In the genomic region with DNA sequence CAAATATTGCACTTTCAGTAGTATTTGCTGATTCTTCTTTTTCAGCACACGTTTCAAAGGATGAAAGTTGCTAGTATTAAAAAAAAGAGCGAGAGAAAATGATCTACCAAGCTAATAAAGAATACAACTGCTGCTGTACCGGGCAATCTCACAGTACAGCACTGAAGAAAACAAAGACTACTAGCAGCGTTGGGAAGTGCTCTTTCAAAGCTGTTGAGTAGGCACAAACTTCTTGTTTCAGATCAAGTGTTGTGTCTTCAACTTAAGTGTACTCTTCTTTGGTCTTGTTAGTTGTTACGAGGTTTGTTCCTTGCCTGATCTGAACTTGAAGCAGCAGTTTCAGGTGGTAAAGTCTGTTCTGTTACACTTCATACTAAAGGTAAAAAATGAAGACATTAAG, we compare ENCODE assay signal across 19 cellular contexts. TPM values are rescaled to one million over a fixed set of nuclear protein-coding genes. Genes with fewer than 3 reads are reported as not detected.
A peak's percentile ranks its signal among the peaks of the same experiment; 100 is the strongest.
DNase-seq lines count a peak whose midpoint lies in the region; ATAC-seq and TF ChIP-seq lines count a peak whose summit lies in the region.
"Had no signal": no experiment of that assay in that cellular context is flagged by ENCODE, and none has a peak within 500 bp of the region (broad histone marks: within the 10 kb centered on the region; RNA-seq: fewer than 3 reads in every experiment).

No MANE protein-coding gene starts in this region.

- intact Hi-C loops in left ventricle myocardium superior (cut with micrococcal nuclease) = no loop called here

- H3K27ac ChIP-seq in cardiac muscle cell (peak overlapping the region; percentile 32), KMS-11 (no peak overlapping the region), skeletal muscle tissue (ENCODE audit: low read depth, low read length) (peak overlapping the region; percentile 100)

- peak overlapping the region; percentile 6 for H3K4me3 Mint-ChIP-seq in central memory CD8-positive, alpha-beta T cell
- no peak overlapping the region for H3K4me3 Mint-ChIP-seq in chondrocyte (ENCODE audit: unreplicated experiment)
- H3K4me3 Mint-ChIP-seq: HFFc6 had no signal

- peaks cover 88% of the 10 kb centered on the region for H3K4me1 Mint-ChIP-seq in central memory CD8-positive, alpha-beta T cell
- H3K4me1 Mint-ChIP-seq in chondrocyte (ENCODE audit: low read depth) = peaks cover 71% of the 10 kb centered on the region

- no peaks in the 10 kb centered on the region for H3K27me3 ChIP-seq in cardiac muscle cell
- no peaks in the 10 kb centered on the region for H3K27me3 ChIP-seq in KMS-11 (ENCODE audit: insufficient read depth, low read depth)
- no peaks in the 10 kb centered on the region for H3K27me3 ChIP-seq in skeletal muscle tissue (ENCODE audit: control insufficient read depth in 3 of 3, insufficient read depth in 3 of 3, low read length in 3 of 3)

- H3K27ac Mint-ChIP-seq in central memory CD8-positive, alpha-beta T cell (ENCODE audit: low read depth) = no peak overlapping the region
- H3K27ac Mint-ChIP-seq in chondrocyte (ENCODE audit: unreplicated experiment) = no peak overlapping the region
- H3K27ac Mint-ChIP-seq: HFFc6 had no signal

- H3K27me3 Mint-ChIP-seq in central memory CD8-positive, alpha-beta T cell = no peaks in the 10 kb centered on the region
- H3K27me3 Mint-ChIP-seq in chondrocyte (ENCODE audit: low read depth) = no peaks in the 10 kb centered on the region

- H3K79me2 ChIP-seq in KMS-11 (ENCODE audit: insufficient read depth, low read depth) = peaks cover 99% of the 10 kb centered on the region

- H4K20me1 ChIP-seq in KMS-11 (ENCODE audit: insufficient read depth) = peaks cover 52% of the 10 kb centered on the region

- no peaks in the 10 kb centered on the region for H3K9me3 Mint-ChIP-seq in central memory CD8-positive, alpha-beta T cell
- no peaks in the 10 kb centered on the region for H3K9me3 Mint-ChIP-seq in chondrocyte (ENCODE audit: low read depth)
- H3K9me3 Mint-ChIP-seq: HFFc6 had no signal

- no peak overlapping the region for H3K9ac ChIP-seq in KMS-11
- H3K9ac ChIP-seq in skeletal muscle tissue (ENCODE audit: low read depth in 1 of 3, low read length in 3 of 3) = peak overlapping the region; percentile 2 to 62 (median 35)
- H3K9ac ChIP-seq: SK-N-SH had no signal

- no peaks in the 10 kb centered on the region for H3K9me3 ChIP-seq in cardiac muscle cell (ENCODE audit: low read depth)
- H3K9me3 ChIP-seq in skeletal muscle tissue (ENCODE audit: control insufficient read depth in 3 of 3, low read length in 3 of 3) = no peaks in the 10 kb centered on the region
- H3K9me3 ChIP-seq: SK-N-SH had no signal

- peak overlapping the region; percentile 31; the same call in 1 of the 2 replicates for H3K4me2 ChIP-seq in KMS-11
- H3K4me2 ChIP-seq: SK-N-SH had no signal

- no peak overlapping the region for H2AFZ ChIP-seq in KMS-11 (ENCODE audit: low read depth)

- H3K36me3 Mint-ChIP-seq in central memory CD8-positive, alpha-beta T cell (ENCODE audit: insufficient read depth) = peaks cover 66% of the 10 kb centered on the region
- peaks cover 12% of the 10 kb centered on the region for H3K36me3 Mint-ChIP-seq in chondrocyte (ENCODE audit: low read depth)

- no peak overlapping the region for H3K4me3 ChIP-seq in cardiac muscle cell
- no peak overlapping the region for H3K4me3 ChIP-seq in KMS-11 (IDR thresholded peaks at IDR 0.05; ENCODE audit: insufficient read depth, low read depth, low read length)
- peak overlapping the region; percentile 6 to 46 (median 25) for H3K4me3 ChIP-seq in skeletal muscle tissue (ENCODE audit: low read length in 3 of 3)

- ATAC-seq in left ventricle myocardium superior = no peak
- no peak for ATAC-seq in central memory CD8-positive, alpha-beta T cell (replicated peaks; ENCODE audit: extremely low read depth, poor library complexity, severe bottlenecking)
- no peak for ATAC-seq in GM18502 (IDR thresholded peaks at IDR 0.05; ENCODE audit: poor library complexity, unreplicated experiment)
- no peak for ATAC-seq in HG02759 (IDR thresholded peaks at IDR 0.05; ENCODE audit: unreplicated experiment)

- peaks cover 38% of the 10 kb centered on the region for H3K4me1 ChIP-seq in cardiac muscle cell (ENCODE audit: low read depth)
- H3K4me1 ChIP-seq in KMS-11 (ENCODE audit: low read depth, poor library complexity, severe bottlenecking) = peaks cover 74% of the 10 kb centered on the region
- peaks cover 59 to 77% (median 71%) of the 10 kb centered on the region in 3 donors for H3K4me1 ChIP-seq in skeletal muscle tissue (ENCODE audit: control insufficient read depth in 3 of 3, insufficient read depth in 3 of 3, low read length in 3 of 3)

- TF ChIP-seq CTCF in cardiac muscle cell (IDR thresholded peaks at IDR 0.05; ENCODE audit: low read depth, low read length) = no peak
- TF ChIP-seq CTCF in KMS-11 (conservative IDR thresholded peaks at IDR 0.05; ENCODE audit: low read depth, low read length) = no peak
- no peak for TF ChIP-seq CTCF in chondrocyte (IDR thresholded peaks at IDR 0.05)

- H3K36me3 ChIP-seq in cardiac muscle cell = peaks cover 36% of the 10 kb centered on the region
- H3K36me3 ChIP-seq in KMS-11 (ENCODE audit: insufficient read depth) = 0 out of 2 replicates have a peak, but pooled peaks cover 4% of the 10 kb centered on the region
- H3K36me3 ChIP-seq in skeletal muscle tissue (ENCODE audit: control insufficient read depth in 3 of 3, insufficient read depth in 3 of 3, low read length in 3 of 3) = peaks cover 0 to 16% (median 13%) of the 10 kb centered on the region in 3 donors

- DNase-seq in cardiac muscle cell (ENCODE audit: low read depth in 1 of 2, low spot score in 1 of 2) (no peak), left ventricle myocardium superior (no peak), chondrocyte (ENCODE audit: low spot score) (no peak)
- no peak for DNase-seq in central memory CD8-positive, alpha-beta T cell (ENCODE audit: low spot score in 2 of 2)
- DNase-seq: ACHN, GOT3, HFFc6, Karpas-422, MM.1S, NCI-H1092 treated with DMSO at 0.1 percent for 48 hours, NCI-H1694 treated with DMSO at 0.1 percent for 48 hours, NCI-H345, NCI-H526, Right ventricle myocardium superior, SK-N-SH had no signal

RNA-seq across cellular contexts. Expression of gene CSDE1, which starts 7.9 kb away (rescaled TPM):
- 512 and 569 TPM in 2 replicates for total RNA-seq in cardiac muscle cell
- polyA plus RNA-seq in cardiac muscle cell = 190 and 254 TPM in 2 replicates
- total RNA-seq in left ventricle myocardium superior = 923 TPM
- 657 TPM for total RNA-seq in skeletal muscle tissue
- 512 to 540 TPM (median 529 TPM) in 3 replicates for total RNA-seq in chondrocyte

RNA-seq across cellular contexts. Expression of gene SIKE1, which starts 30.6 kb away (rescaled TPM):
- 91.9 and 116 TPM in 2 replicates for total RNA-seq in cardiac muscle cell
- 64.0 and 82.6 TPM in 2 replicates for polyA plus RNA-seq in cardiac muscle cell
- 29.3 TPM for total RNA-seq in left ventricle myocardium superior
- 27.7 TPM for total RNA-seq in skeletal muscle tissue
- total RNA-seq in chondrocyte = 55.0 to 60.0 TPM (median 56.2 TPM) in 3 replicates

RNA-seq across cellular contexts. Expression of gene NRAS, which starts 33.3 kb away (rescaled TPM):
- total RNA-seq in cardiac muscle cell (31.9 and 34.4 TPM in 2 replicates), left ventricle myocardium superior (6.9 TPM), skeletal muscle tissue (31.8 TPM), chondrocyte (33.9 to 37.4 TPM (median 36.0 TPM) in 3 replicates)
- polyA plus RNA-seq in cardiac muscle cell = 29.2 and 30.0 TPM in 2 replicates

RNA-seq across cellular contexts. Expression of gene AMPD1, which starts 54.5 kb away (rescaled TPM):
- total RNA-seq in cardiac muscle cell (not detected in 2 replicates), left ventricle myocardium superior (0.10 TPM), skeletal muscle tissue (40.7 TPM), chondrocyte (not detected in 3 replicates)
- polyA plus RNA-seq in cardiac muscle cell = not detected in 2 replicates
- total RNA-seq: HFFc6, Right ventricle myocardium superior had no signal
- polyA plus RNA-seq: SK-N-SH had no signal

Comparison
In these comparisons a context has a peak if more than half of its experiments do, and no peak if none do; other contexts are left out.
1. H3K4me3 ChIP-seq: peak in skeletal muscle tissue (3 of 3); none in cardiac muscle cell (single experiment) and KMS-11 (single experiment).